In the genomic region with DNA sequence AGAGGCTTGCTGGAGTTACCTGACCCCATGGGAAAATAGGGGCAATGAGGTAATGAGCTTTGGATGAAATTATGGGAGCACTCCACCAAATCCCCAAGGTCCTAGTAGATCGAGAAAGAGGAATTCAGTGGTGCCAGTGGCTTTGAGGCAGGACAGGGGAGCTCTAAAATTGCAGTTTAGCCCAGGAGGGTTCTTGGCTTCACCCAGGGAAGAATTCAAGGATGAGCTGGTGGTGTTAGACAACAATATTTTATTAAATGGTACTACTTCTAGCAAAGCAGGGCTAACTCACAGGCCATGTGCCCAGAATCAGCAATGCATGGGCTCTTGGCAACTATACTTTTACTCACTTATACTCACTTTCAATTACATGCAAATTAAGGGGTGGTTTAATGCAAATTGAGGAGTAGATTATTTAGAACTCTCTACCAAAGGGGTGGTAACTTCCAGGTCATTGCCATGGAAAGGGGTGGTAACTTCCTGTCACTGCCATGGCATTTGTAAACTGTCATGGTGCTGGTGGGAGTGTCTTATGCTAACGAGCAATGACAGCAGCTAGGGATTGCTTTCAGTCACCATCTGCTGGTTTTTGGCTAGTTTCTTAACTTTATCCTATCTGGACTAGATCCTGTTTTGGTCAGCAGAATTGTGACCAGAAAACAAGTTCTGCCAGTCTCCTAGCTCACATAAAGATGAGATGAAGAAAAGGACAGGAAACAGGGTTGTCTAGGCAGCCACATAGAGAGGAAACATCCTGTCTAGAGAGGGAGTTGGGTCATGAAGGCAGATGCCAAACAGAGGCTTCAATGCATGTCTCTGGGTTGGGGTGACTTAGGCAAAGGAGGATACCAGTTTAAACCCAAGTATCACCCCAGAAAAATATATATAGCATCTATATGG, we compare ENCODE assay signal across 13 cellular contexts.
DNase-seq lines count a peak whose midpoint lies in the region; ATAC-seq and TF ChIP-seq lines count a peak whose summit lies in the region.
"Had no signal": no experiment of that assay in that cellular context is flagged by ENCODE, and none has a peak within 500 bp of the region (broad histone marks: within the 10 kb centered on the region; RNA-seq: fewer than 3 reads in every experiment).

No MANE protein-coding gene starts in this region.

- no peak overlapping the region for H3K9ac ChIP-seq in endodermal cell (ENCODE audit: extremely low read depth, low read length, poor library complexity, severe bottlenecking)

- H3K27me3 ChIP-seq in endodermal cell (ENCODE audit: control insufficient read depth, insufficient read depth, low read length, poor library complexity, severe bottlenecking) (peaks cover 60% of the 10 kb centered on the region), Caco-2 (replicated peaks; ENCODE audit: control insufficient read depth, insufficient read depth, low read length) (no peaks in the 10 kb centered on the region)
- H3K27me3 ChIP-seq: ovary had no signal

- H3K36me3 Mint-ChIP-seq in T-helper 17 cell (ENCODE audit: low read depth) (peaks cover 4% of the 10 kb centered on the region), endodermal cell (ENCODE audit: low read depth) (no peaks in the 10 kb centered on the region), Caco-2 (ENCODE audit: insufficient read depth, unreplicated experiment) (no peaks in the 10 kb centered on the region)

- H3K27ac Mint-ChIP-seq in T-helper 17 cell = no peak overlapping the region
- H3K27ac Mint-ChIP-seq in endodermal cell = no peak overlapping the region
- no peak overlapping the region for H3K27ac Mint-ChIP-seq in Caco-2 (ENCODE audit: unreplicated experiment)
- H3K27ac Mint-ChIP-seq: activated B cell treated with CpG ODN at 0.5 μM for 24 hours had no signal

- H3K4me1 Mint-ChIP-seq in T-helper 17 cell = peaks cover 7% of the 10 kb centered on the region
- H3K4me1 Mint-ChIP-seq in endodermal cell = peaks cover 2% of the 10 kb centered on the region
- no peaks in the 10 kb centered on the region for H3K4me1 Mint-ChIP-seq in Caco-2 (ENCODE audit: low read depth, unreplicated experiment)

- intact Hi-C loops in Caco-2 (cut with micrococcal nuclease; ENCODE audit: unreplicated experiment) = loop anchor here (10.0 kb wide), 2 partner anchors 169 to 329 kb away; no protein-coding TSS in a partner anchor

- CTCF ChIA-PET in Caco-2 (lab: Charles Lee) = interaction anchor here (1.6 kb wide), 2 partner anchors 169 to 332 kb away, joined by 8 read pairs; no protein-coding TSS in a partner anchor

- H3K36me3 ChIP-seq in endodermal cell (ENCODE audit: control insufficient read depth, insufficient read depth, low read length) (no peaks in the 10 kb centered on the region), Caco-2 (ENCODE audit: control insufficient read depth, insufficient read depth, low read length) (no peaks in the 10 kb centered on the region)
- H3K36me3 ChIP-seq: ovary had no signal

- H3K4me1 ChIP-seq in endodermal cell (ENCODE audit: control insufficient read depth, insufficient read depth, low read length) = no peaks in the 10 kb centered on the region
- no peaks in the 10 kb centered on the region for H3K4me1 ChIP-seq in Caco-2

- POLR2A ChIA-PET in Caco-2 (lab: Charles Lee) = interaction anchor here (0.6 kb wide), 1 partner anchor 396 kb away, joined by 3 read pairs; a partner anchor contains a TSS

- no TSS peak for BruUV-seq in Caco-2 (replicated peaks; lab: Mats Ljungman, UMichigan)

- peak; percentile 84 for ATAC-seq in T-helper 17 cell

- peak; percentile 45 for DNase-seq in CMK (ENCODE audit: low read depth)
- DNase-seq in T-helper 17 cell = no peak
- DNase-seq in endodermal cell = peak; percentile 66
- no peak for DNase-seq in Caco-2
- no peak for DNase-seq in ureter (ENCODE audit: low spot score)
- no peak for DNase-seq in NCI-H2107 (lab: John Stamatoyannopoulos, UW)
- no peak for DNase-seq in iPS-NIHi7 (ENCODE audit: extremely low spot score)
- DNase-seq: activated B cell treated with CpG ODN at 0.5 μM for 24 hours; DMS153; effector CD4-positive, alpha-beta T cell; NCI-H345; ovary had no signal

- no peaks in the 10 kb centered on the region for H3K9me3 ChIP-seq in T-helper 17 cell (ENCODE audit: control insufficient read depth, low read length, poor library complexity, severe bottlenecking)
- no peaks in the 10 kb centered on the region for H3K9me3 ChIP-seq in endodermal cell (ENCODE audit: control insufficient read depth, low read length)
- H3K9me3 ChIP-seq in Caco-2 = no peaks in the 10 kb centered on the region
- H3K9me3 ChIP-seq: ovary had no signal

- H3K27me3 Mint-ChIP-seq in T-helper 17 cell (peaks cover 20% of the 10 kb centered on the region), endodermal cell (ENCODE audit: insufficient read depth) (peaks cover 74% of the 10 kb centered on the region), Caco-2 (ENCODE audit: insufficient read depth, unreplicated experiment) (peaks cover 9% of the 10 kb centered on the region)

- H3K4me3 Mint-ChIP-seq in T-helper 17 cell (peak overlapping the region; percentile 73), endodermal cell (no peak overlapping the region), Caco-2 (ENCODE audit: unreplicated experiment) (no peak overlapping the region)
- H3K4me3 Mint-ChIP-seq: activated B cell treated with CpG ODN at 0.5 μM for 24 hours had no signal

- H3K9me3 Mint-ChIP-seq in endodermal cell = no peaks in the 10 kb centered on the region
- H3K9me3 Mint-ChIP-seq in Caco-2 (ENCODE audit: unreplicated experiment) = no peaks in the 10 kb centered on the region
- H3K9me3 Mint-ChIP-seq: activated B cell treated with CpG ODN at 0.5 μM for 24 hours had no signal

- no peak overlapping the region for H3K4me3 ChIP-seq in endodermal cell (ENCODE audit: low read length)
- no peak overlapping the region for H3K4me3 ChIP-seq in Caco-2 (ENCODE audit: low read depth, low read length)
- H3K4me3 ChIP-seq: ovary had no signal

- 75 to 82% methylated on average over 2 of the region's 2 CpGs for WGBS in endodermal cell (ENCODE audit: insufficient coverage in 1 of 2, insufficient read length in 1 of 2), 2 experiments

- TF ChIP-seq CTCF in C4-2B (conservative IDR thresholded peaks at IDR 0.05) (no peak), endodermal cell (conservative IDR thresholded peaks at IDR 0.05) (no peak), Caco-2 (IDR thresholded peaks at IDR 0.05; ENCODE audit: insufficient read depth in 1 of 2, low read depth in 1 of 2, low read length in 1 of 2, severe bottlenecking in 1 of 2, unreplicated experiment in 1 of 2) (no peak)

- peak overlapping the region; percentile 56; the same call in 1 of the 2 replicates for H3K27ac ChIP-seq in C4-2B
- H3K27ac ChIP-seq in endodermal cell (ENCODE audit: low read depth, low read length) = no peak overlapping the region
- H3K27ac ChIP-seq: ovary had no signal

Comparison
In these comparisons a context has a peak if more than half of its experiments do, and no peak if none do; other contexts are left out.
1. DNase-seq: peak in CMK (single experiment) and endodermal cell (single experiment); none in T-helper 17 cell (0 of 3), Caco-2 (0 of 2), ureter (single experiment), NCI-H2107 (single experiment) and iPS-NIHi7 (single experiment).